Comparison of ENCODE assay signal across 8 cellular contexts in genomic region chr11:64449381-64450167, GRCh38.
DNase-seq lines count a peak whose midpoint lies in the region; ATAC-seq and TF ChIP-seq lines count a peak whose summit lies in the region.

No MANE protein-coding gene starts in this region.

- intact Hi-C loops in activated CD4-positive, alpha-beta memory T cell treated with anti-CD3 and anti-CD28 coated beads for 36 hours (cut with micrococcal nuclease): loop anchor here (1.0 to 2.0 kb wide), 2 partner anchors 91 to 274 kb away; partner anchors contain the start of genes NRXN2 and RPS6KA4

- H3K27me3 Mint-ChIP-seq in activated CD4-positive, alpha-beta memory T cell treated with anti-CD3 and anti-CD28 coated beads for 36 hours: peaks cover 17% of the 10 kb centered on the region

- peak overlapping the region; percentile 49 for H3K4me3 Mint-ChIP-seq in activated CD4-positive, alpha-beta memory T cell treated with anti-CD3 and anti-CD28 coated beads for 36 hours

- H3K4me3 ChIP-seq in lung: no peak overlapping the region

- H3K36me3 Mint-ChIP-seq in activated CD4-positive, alpha-beta memory T cell treated with anti-CD3 and anti-CD28 coated beads for 36 hours: no peaks in the 10 kb centered on the region

- peaks cover 0 to 8% of the 10 kb centered on the region in 2 donors for H3K9me3 ChIP-seq in lung (ENCODE audit: control insufficient read depth in 2 of 2, insufficient read depth in 1 of 2, low read length in 1 of 2)

- CTCF ChIA-PET in activated CD4-positive, alpha-beta memory T cell treated with anti-CD3 and anti-CD28 coated beads for 36 hours (lab: Charles Lee): interaction anchor here (0.6 to 3.1 kb wide), 54 partner anchors 9 to 277 kb away, joined by 3 to 39 read pairs (median 4); partner anchors contain the start of genes PRDX5, RPS6KA4 and TRMT112

- POLR2A ChIA-PET in activated CD4-positive, alpha-beta memory T cell treated with anti-CD3 and anti-CD28 coated beads for 36 hours (lab: Charles Lee): interaction anchor here (0.9 kb wide), 1 partner anchor 90 kb away, joined by 3 read pairs; no protein-coding TSS in a partner anchor

- no peaks in the 10 kb centered on the region for H3K36me3 ChIP-seq in lung (ENCODE audit: control insufficient read depth in 2 of 2, insufficient read depth in 2 of 2, low read length in 2 of 2)

- no peak overlapping the region for H3K27ac ChIP-seq in lung (ENCODE audit: low read depth in 1 of 2, low read length in 1 of 2)

- no peaks in the 10 kb centered on the region for H3K4me1 ChIP-seq in lung (ENCODE audit: control insufficient read depth in 2 of 2, insufficient read depth in 2 of 2, low read length in 2 of 2)

- H3K27ac Mint-ChIP-seq in activated CD4-positive, alpha-beta memory T cell treated with anti-CD3 and anti-CD28 coated beads for 36 hours: no peak overlapping the region

- peaks cover 13% of the 10 kb centered on the region for H3K4me1 Mint-ChIP-seq in activated CD4-positive, alpha-beta memory T cell treated with anti-CD3 and anti-CD28 coated beads for 36 hours (ENCODE audit: low read depth)

- WGBS in lung, 2 donors: 22 to 25% methylated on average over 31 of the region's 31 CpGs

- no peaks in the 10 kb centered on the region for H3K27me3 ChIP-seq in lung (ENCODE audit: control insufficient read depth, insufficient read depth)

- DNase-seq in DMS53 (lab: John Stamatoyannopoulos, UW) (peak; percentile 62), NCI-H69 (lab: John Stamatoyannopoulos, UW) (peak; percentile 84), ecto neural progenitor cell (ENCODE audit: low spot score) (peak; percentile 87), lung (ENCODE audit: low spot score) (peak; percentile 63)
- peak; percentile 82 for DNase-seq in activated CD4-positive, alpha-beta memory T cell treated with anti-CD3 and anti-CD28 coated beads for 36 hours
- DNase-seq in stimulated activated CD4-positive, alpha-beta T cell treated with anti-CD3 and anti-CD28 coated beads, TNF-alpha, amount 100 ng/mL, for 48 hours (ENCODE audit: low read depth in 3 of 3): peak; percentile 55 to 71 (median 62)

- H3K9me3 Mint-ChIP-seq in activated CD4-positive, alpha-beta memory T cell treated with anti-CD3 and anti-CD28 coated beads for 36 hours: no peaks in the 10 kb centered on the region

- ATAC-seq in HG03066 (IDR thresholded peaks at IDR 0.05; ENCODE audit: low read depth, unreplicated experiment) (peak; percentile 73), lung (ENCODE audit: insufficient read depth, low FRiP score) (peak; percentile 78), GM21360 (IDR thresholded peaks at IDR 0.05; ENCODE audit: unreplicated experiment) (no peak)

- peak; percentile 24 for TF ChIP-seq CTCF in lung (IDR thresholded peaks at IDR 0.05; ENCODE audit: control extremely low read depth, extremely low read depth)
